In the genomic region with DNA sequence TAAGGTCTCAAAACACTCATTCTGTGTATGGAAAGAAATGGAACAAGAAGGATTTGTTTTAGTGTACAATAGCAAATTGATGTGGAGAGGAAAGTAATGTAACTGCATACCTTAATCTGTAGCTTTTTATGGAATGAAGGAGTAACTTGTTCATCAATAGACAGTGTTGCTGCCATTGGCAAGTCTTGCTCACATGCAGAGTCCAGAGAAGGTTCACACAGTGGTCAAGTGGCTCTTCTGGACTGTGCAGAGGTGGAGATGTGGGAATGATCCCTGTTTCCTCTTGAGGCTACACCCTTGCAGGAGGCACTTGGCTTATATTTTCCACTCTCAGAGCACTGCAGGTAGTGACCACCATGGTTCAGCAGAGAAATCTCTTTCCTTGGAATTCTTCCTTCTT, we compare ENCODE assay signal across 10 cellular contexts.
"Had no signal": no experiment of that assay in that cellular context is flagged by ENCODE, and none has a peak within 500 bp of the region (broad histone marks: within the 10 kb centered on the region; RNA-seq: fewer than 3 reads in every experiment).

No MANE protein-coding gene starts in this region.

- H3K27ac ChIP-seq: body of pancreas, tibial artery had no signal

- H3K36me3 ChIP-seq: tibial artery had no signal

- H3K27me3 ChIP-seq: body of pancreas, tibial artery had no signal

- H3K9me3 ChIP-seq: body of pancreas, tibial artery had no signal

- DNase-seq: activated B cell treated with CpG ODN at 0.5 μM for 24 hours; activated CD4-positive, alpha-beta T cell treated with anti-CD3 and anti-CD28 coated beads, Interleukin-2, amount 10 ng/mL, durations not matched to agents 24 days and 14 days; activated naive CD4-positive, alpha-beta T cell treated with anti-CD3 and anti-CD28 coated beads, Interleukin-2, amount 10 ng/mL, durations not matched to agents 7 days and 5 days; body of pancreas; endodermal cell; hypothalamus; kidney glomerular epithelial cell; naive thymus-derived CD4-positive, alpha-beta T cell; retina; tibial artery had no signal

- H3K4me3 ChIP-seq: body of pancreas, tibial artery had no signal
